ENCODE assay signal across 9 cellular contexts in the genomic region with DNA sequence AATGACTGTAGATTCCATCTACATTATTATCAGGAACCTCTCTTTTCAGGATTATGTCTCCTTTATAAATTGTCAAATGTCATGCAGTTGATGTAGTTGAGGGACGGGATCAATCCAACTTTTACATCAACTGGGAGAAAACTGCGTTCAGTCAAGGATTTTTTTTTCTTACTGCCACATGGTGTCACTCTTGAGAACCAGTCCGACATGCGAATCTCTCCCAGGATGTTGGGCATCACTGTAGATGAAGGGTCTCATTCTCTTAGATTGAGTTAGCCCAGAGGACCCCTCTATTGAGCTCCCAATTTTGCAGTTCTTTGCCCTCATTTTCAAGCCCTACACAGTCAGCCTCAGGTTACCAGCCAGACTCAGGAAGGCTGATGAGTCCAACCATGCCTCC.
DNase-seq lines count a peak whose midpoint lies in the region; ATAC-seq and TF ChIP-seq lines count a peak whose summit lies in the region.
"Had no signal": no experiment of that assay in that cellular context is flagged by ENCODE, and none has a peak within 500 bp of the region (broad histone marks: within the 10 kb centered on the region; RNA-seq: fewer than 3 reads in every experiment).

No MANE protein-coding gene starts in this region.

- H3K4me1 ChIP-seq in esophagus squamous epithelium = peaks cover 0 to 34% (median 5%) of the 10 kb centered on the region in 3 donors
- H3K4me1 ChIP-seq: esophagus muscularis mucosa had no signal

- WGBS in esophagus squamous epithelium, 2 donors = 40 to 54% methylated on average over 4 of the region's 4 CpGs

- peak; percentile 35 for TF ChIP-seq CTCF in HFF-Myc (IDR thresholded peaks at IDR 0.05; ENCODE audit: low read depth, low read length, missing control alignments)
- 0 out of 2 replicates have a peak, but pooled peaks have one; percentile 13 for TF ChIP-seq CTCF in WI38 (IDR thresholded peaks at IDR 0.05; ENCODE audit: low read depth, low read length)
- TF ChIP-seq CTCF in esophagus squamous epithelium (IDR thresholded peaks at IDR 0.05) = peak in 1 of 6 experiments; percentile 10

- H3K4me3 ChIP-seq in HFF-Myc (replicated peaks; ENCODE audit: low read depth, low read length) (no peak overlapping the region), WI38 (ENCODE audit: low read depth, low read length) (no peak overlapping the region), esophagus squamous epithelium (no peak overlapping the region)
- H3K4me3 ChIP-seq: esophagus muscularis mucosa had no signal

- TF ChIP-seq POLR2A in esophagus squamous epithelium (IDR thresholded peaks at IDR 0.05) = no peak

- no peak for ATAC-seq in HG03097 (IDR thresholded peaks at IDR 0.05; ENCODE audit: low FRiP score, unreplicated experiment)

- H3K27me3 ChIP-seq in esophagus squamous epithelium = no peaks in the 10 kb centered on the region
- H3K27me3 ChIP-seq: esophagus muscularis mucosa had no signal

- DNase-seq in COR-L47 (lab: John Stamatoyannopoulos, UW) (peak; percentile 33), HFF-Myc (ENCODE audit: extremely low read depth, low read depth) (no peak), left kidney (ENCODE audit: low read depth, low spot score) (peak; percentile 18), NCI-H524 treated with DMSO at 0.1 percent for 48 hours (lab: John Stamatoyannopoulos, UW) (no peak), esophagus squamous epithelium (lab: John Stamatoyannopoulos, UW) (no peak), nucleus accumbens (lab: John Stamatoyannopoulos, UW) (no peak)

- no peaks in the 10 kb centered on the region for H3K36me3 ChIP-seq in esophagus squamous epithelium
- H3K36me3 ChIP-seq: esophagus muscularis mucosa had no signal

- H3K27ac ChIP-seq in esophagus squamous epithelium = no peak overlapping the region
- H3K27ac ChIP-seq: esophagus muscularis mucosa had no signal

- intact Hi-C loops in esophagus squamous epithelium (cut with DNase I) = no loop called here

- no peaks in the 10 kb centered on the region for H3K9me3 ChIP-seq in esophagus squamous epithelium
- H3K9me3 ChIP-seq: esophagus muscularis mucosa had no signal

Comparison
In these comparisons a context has a peak if more than half of its experiments do, and no peak if none do; other contexts are left out.
1. DNase-seq: peak in COR-L47 (single experiment) and left kidney (single experiment); none in HFF-Myc (single experiment), NCI-H524 treated with DMSO at 0.1 percent for 48 hours (single experiment), esophagus squamous epithelium (single experiment) and nucleus accumbens (0 of 56).